Comparison of ENCODE assay signal across 8 cellular contexts in genomic region chr1:153223040-153223891, GRCh38. TPM values are rescaled to one million over a fixed set of nuclear protein-coding genes. Genes with fewer than 3 reads are reported as not detected.
A peak's percentile ranks its signal among the peaks of the same experiment; 100 is the strongest.
DNase-seq lines count a peak whose midpoint lies in the region.
"Not testable (repeated sequence)": the region's sequence is repeated elsewhere in the genome, so short reads cannot be mapped to it uniquely, and the experiment has no call there.

No MANE protein-coding gene starts in this region.

- not testable (repeated sequence) for H3K4ac ChIP-seq in neuronal stem cell (ENCODE audit: low read length)

- not testable (repeated sequence) for H3K4me2 ChIP-seq in neuronal stem cell (ENCODE audit: insufficient read depth, low read length, poor library complexity, severe bottlenecking)

- not testable (repeated sequence) for H2AK5ac ChIP-seq in neuronal stem cell (ENCODE audit: low read depth, low read length)

- not testable (repeated sequence) for H2AFZ ChIP-seq in neuronal stem cell (ENCODE audit: low read length)

- POLR2A ChIA-PET in HEK293T (lab: Yijun Ruan, JAX) = not testable (repeated sequence)

- H4K91ac ChIP-seq in neuronal stem cell (ENCODE audit: low read depth, low read length, poor library complexity) = not testable (repeated sequence)

- H2BK12ac ChIP-seq in neuronal stem cell (ENCODE audit: low read length) = not testable (repeated sequence)

- H4K8ac ChIP-seq in neuronal stem cell (ENCODE audit: low read depth, low read length) = not testable (repeated sequence)

- H3K27ac ChIP-seq in SJSA1; neuronal stem cell (replicated peaks; ENCODE audit: low read length): not testable (repeated sequence)

- H3K4me3 ChIP-seq in SJSA1; neuronal stem cell (ENCODE audit: low read length in 2 of 2): not testable (repeated sequence)

- not testable (repeated sequence) for H3K14ac ChIP-seq in neuronal stem cell (ENCODE audit: low read length)

- H3K18ac ChIP-seq in neuronal stem cell (ENCODE audit: low read length) = not testable (repeated sequence)

- not testable (repeated sequence) for H2BK120ac ChIP-seq in neuronal stem cell (ENCODE audit: low read depth, low read length)

- not testable (repeated sequence) for H3K4me1 ChIP-seq in SJSA1 (replicated peaks); neuronal stem cell (ENCODE audit: control insufficient read depth in 2 of 2, insufficient read depth in 1 of 2, low read depth in 1 of 2, low read length in 2 of 2)

- not testable (repeated sequence) for H2BK5ac ChIP-seq in neuronal stem cell (ENCODE audit: low read length)

- not testable (repeated sequence) for H3K23ac ChIP-seq in neuronal stem cell (ENCODE audit: low read depth, low read length, poor library complexity)

- not testable (repeated sequence) for H3K9me3 ChIP-seq in SJSA1 (replicated peaks); neuronal stem cell (replicated peaks in 1 of 2; ENCODE audit: control insufficient read depth in 2 of 2, insufficient read depth in 1 of 2, low read depth in 1 of 2, low read length in 2 of 2)

- CTCF ChIA-PET in HEK293T (lab: Yijun Ruan, JAX) = interaction anchor here (1.4 kb wide), 1 partner anchor 10 kb away, joined by 4 read pairs; no protein-coding TSS in a partner anchor

- not testable (repeated sequence) for H2BK15ac ChIP-seq in neuronal stem cell (ENCODE audit: low read length)

- not testable (repeated sequence) for H3K9ac ChIP-seq in neuronal stem cell (ENCODE audit: low read depth, low read length, poor library complexity)

- not testable (repeated sequence) for H3K79me1 ChIP-seq in neuronal stem cell (ENCODE audit: low read depth, low read length)

- H3K27me3 ChIP-seq in SJSA1 (replicated peaks) = not testable (repeated sequence)
- peaks cover 0 to 11% (median 0%) of the 10 kb centered on the region in 3 experiments for H3K27me3 ChIP-seq in neuronal stem cell (ENCODE audit: control insufficient read depth in 3 of 3, insufficient read depth in 3 of 3, low read depth in 1 of 3, low read length in 3 of 3)

- WGBS in neuronal stem cell (ENCODE audit: extremely low coverage in 2 of 2, insufficient read length in 2 of 2, insufficient replicate concordance in 1 of 2), 2 donors = no CpG with 5 or more reads among the region's 16 CpGs

- H3K36me3 ChIP-seq in SJSA1; neuronal stem cell (replicated peaks in 1 of 2; ENCODE audit: control insufficient read depth in 2 of 2, insufficient read depth in 2 of 2, low read length in 2 of 2): not testable (repeated sequence)

- DNase-seq in Daoy (ENCODE audit: low read depth) = peak; percentile 62
- DNase-seq in HEK293T (ENCODE audit: extremely low spot score) = peak; percentile 37
- peak; percentile 58 for DNase-seq in NCI-H1092 treated with DMSO at 0.1 percent for 48 hours (lab: John Stamatoyannopoulos, UW)
- DNase-seq in SJSA1 (ENCODE audit: low read depth in 1 of 2, low spot score in 2 of 2) = peak; percentile 42 to 64
- DNase-seq in activated gamma-delta T cell treated with Interleukin-2 at 50 U/mL for 16 hours = peak; percentile 39
- DNase-seq in foreskin melanocyte = peak; percentile 11
- peak; percentile 30 for DNase-seq in neuronal stem cell (ENCODE audit: low spot score)
- DNase-seq in superior temporal gyrus (ENCODE audit: extremely low spot score) = peak; percentile 76

RNA-seq across cellular contexts. Expression of gene PRR9, which starts 5.9 kb away (rescaled TPM):
- 0.11 TPM in 1 of 2 replicates, not detected in the other for total RNA-seq in Daoy (2014; rRNA removed; shearing (Covaris generic))
- total RNA-seq in SJSA1 (2014; rRNA removed; shearing (Covaris generic)) = not detected in 2 replicates
- not detected for polyA plus RNA-seq in neuronal stem cell (2013, experiment 1 of 2)
- not detected for polyA plus RNA-seq in neuronal stem cell (2013, experiment 2 of 2)

RNA-seq across cellular contexts. Expression of gene LELP1, which starts 20.0 kb away (rescaled TPM):
- not detected in 2 replicates for total RNA-seq in Daoy (2014; rRNA removed; shearing (Covaris generic))
- not detected in 2 replicates for total RNA-seq in SJSA1 (2014; rRNA removed; shearing (Covaris generic))
- polyA plus RNA-seq in neuronal stem cell (2013, experiment 1 of 2) = not detected
- not detected for polyA plus RNA-seq in neuronal stem cell (2013, experiment 2 of 2)

RNA-seq across cellular contexts. Expression of gene LORICRIN, which starts 36.2 kb away (rescaled TPM):
- not detected in 2 replicates for total RNA-seq in Daoy (2014; rRNA removed; shearing (Covaris generic))
- not detected in 2 replicates for total RNA-seq in SJSA1 (2014; rRNA removed; shearing (Covaris generic))
- 0.04 TPM for polyA plus RNA-seq in neuronal stem cell (2013, experiment 1 of 2)
- polyA plus RNA-seq in neuronal stem cell (2013, experiment 2 of 2) = not detected

Comparison
In these comparisons a context has a peak if more than half of its experiments do, and no peak if none do; other contexts are left out.
1. DNase-seq: peak in every context shown above with its lines; median percentile 76 in superior temporal gyrus; 62 in Daoy; 58 in NCI-H1092 treated with DMSO at 0.1 percent for 48 hours; 53 in SJSA1; 39 in activated gamma-delta T cell treated with Interleukin-2 at 50 U/mL for 16 hours; 37 in HEK293T; 30 in neuronal stem cell; 11 in foreskin melanocyte.